9 cellular contexts compared by ENCODE assay signal in genomic region chr6:33744895-33745546, GRCh38. TPM values are rescaled to one million over a fixed set of nuclear protein-coding genes. Genes with fewer than 3 reads are reported as not detected.
A peak's percentile ranks its signal among the peaks of the same experiment; 100 is the strongest.
DNase-seq lines count a peak whose midpoint lies in the region; ATAC-seq and TF ChIP-seq lines count a peak whose summit lies in the region.
"Had no signal": no experiment of that assay in that cellular context is flagged by ENCODE, and none has a peak within 500 bp of the region (broad histone marks: within the 10 kb centered on the region; RNA-seq: fewer than 3 reads in every experiment).

No MANE protein-coding gene starts in this region.

- H3K9me3 ChIP-seq in esophagus muscularis mucosa: no peaks in the 10 kb centered on the region

- TF ChIP-seq EP300 in esophagus muscularis mucosa (IDR thresholded peaks at IDR 0.05): no peak

- peaks cover 0 to 20% (median 7%) of the 10 kb centered on the region in 4 donors for H3K4me1 ChIP-seq in esophagus muscularis mucosa

- peaks cover 54% of the 10 kb centered on the region for H3K4me1 Mint-ChIP-seq in osteocyte (ENCODE audit: unreplicated experiment)
- H3K4me1 Mint-ChIP-seq in effector memory CD8-positive, alpha-beta T cell (ENCODE audit: low read depth in 2 of 2): peaks cover 4% of the 10 kb centered on the region in 2 donors
- no peaks in the 10 kb centered on the region for H3K4me1 Mint-ChIP-seq in activated naive CD8-positive, alpha-beta T cell treated with anti-CD3 and anti-CD28 coated beads for 36 hours

- intact Hi-C loops in esophagus muscularis mucosa (cut with DNase I): loop anchor here (5.0 kb wide), 1 partner anchor 407 kb away; no protein-coding TSS in a partner anchor

- 74% methylated on average over 6 of the region's 13 CpGs for WGBS in esophagus muscularis mucosa

- no peaks in the 10 kb centered on the region for H3K27me3 Mint-ChIP-seq in osteocyte (ENCODE audit: unreplicated experiment)
- peaks cover 23 to 58% of the 10 kb centered on the region in 2 donors for H3K27me3 Mint-ChIP-seq in effector memory CD8-positive, alpha-beta T cell
- H3K27me3 Mint-ChIP-seq in activated naive CD8-positive, alpha-beta T cell treated with anti-CD3 and anti-CD28 coated beads for 36 hours: peaks cover 10% of the 10 kb centered on the region

- no peaks in the 10 kb centered on the region for H3K36me3 ChIP-seq in esophagus muscularis mucosa

- peak overlapping the region in 3 of 4 donors; percentile 4 to 34 (median 5) for H3K4me3 ChIP-seq in esophagus muscularis mucosa

- peak overlapping the region in 2 of 4 donors; percentile 2 to 37 for H3K27ac ChIP-seq in esophagus muscularis mucosa (replicated peaks in 1 of 4)

- no peak for ATAC-seq in effector memory CD8-positive, alpha-beta T cell (replicated peaks)
- no peak for ATAC-seq in HG03432 (IDR thresholded peaks at IDR 0.05; ENCODE audit: unreplicated experiment)

- no peaks in the 10 kb centered on the region for H3K9me3 Mint-ChIP-seq in osteocyte (ENCODE audit: unreplicated experiment)
- no peaks in the 10 kb centered on the region for H3K9me3 Mint-ChIP-seq in effector memory CD8-positive, alpha-beta T cell
- no peaks in the 10 kb centered on the region for H3K9me3 Mint-ChIP-seq in activated naive CD8-positive, alpha-beta T cell treated with anti-CD3 and anti-CD28 coated beads for 36 hours

- no peaks in the 10 kb centered on the region for H3K36me3 Mint-ChIP-seq in osteocyte (ENCODE audit: unreplicated experiment)
- H3K36me3 Mint-ChIP-seq in effector memory CD8-positive, alpha-beta T cell (ENCODE audit: insufficient read depth): no peaks in the 10 kb centered on the region
- no peaks in the 10 kb centered on the region for H3K36me3 Mint-ChIP-seq in activated naive CD8-positive, alpha-beta T cell treated with anti-CD3 and anti-CD28 coated beads for 36 hours

- TF ChIP-seq POLR2A in esophagus muscularis mucosa (IDR thresholded peaks at IDR 0.05; ENCODE audit: low read depth): no peak

- peaks cover 0 to 50% (median 0%) of the 10 kb centered on the region in 4 donors for H3K27me3 ChIP-seq in esophagus muscularis mucosa

- peak overlapping the region; percentile 42 for H3K4me3 Mint-ChIP-seq in osteocyte (ENCODE audit: unreplicated experiment)
- H3K4me3 Mint-ChIP-seq in effector memory CD8-positive, alpha-beta T cell: no peak overlapping the region
- H3K4me3 Mint-ChIP-seq in activated naive CD8-positive, alpha-beta T cell treated with anti-CD3 and anti-CD28 coated beads for 36 hours: no peak overlapping the region

- TF ChIP-seq CTCF in esophagus muscularis mucosa (IDR thresholded peaks at IDR 0.05) (no peak), osteocyte (IDR thresholded peaks at IDR 0.05) (no peak)

- DNase-seq in DMS79 treated with DMSO at 0.1 percent for 48 hours (lab: John Stamatoyannopoulos, UW) (peak; percentile 85), NCI-H345 (lab: John Stamatoyannopoulos, UW) (peak; percentile 85), esophagus muscularis mucosa (ENCODE audit: extremely low spot score) (no peak), osteocyte (ENCODE audit: extremely low spot score, unreplicated experiment) (no peak), activated T-cell treated with anti-CD3 and anti-CD28 coated beads for 4 hours (no peak)
- DNase-seq in effector memory CD8-positive, alpha-beta T cell: no peak
- DNase-seq in activated naive CD8-positive, alpha-beta T cell treated with anti-CD3 and anti-CD28 coated beads for 36 hours: no peak

- peak overlapping the region; percentile 93 for H3K27ac Mint-ChIP-seq in osteocyte (ENCODE audit: unreplicated experiment)
- no peak overlapping the region for H3K27ac Mint-ChIP-seq in effector memory CD8-positive, alpha-beta T cell
- H3K27ac Mint-ChIP-seq in activated naive CD8-positive, alpha-beta T cell treated with anti-CD3 and anti-CD28 coated beads for 36 hours: no peak overlapping the region

RNA-seq across cellular contexts. Expression of gene IP6K3, which starts 1.7 kb away (rescaled TPM):
- 1 to 10 TPM; 1.2 to 2.8 (median 1.7) TPM for total RNA-seq in esophagus muscularis mucosa
- total RNA-seq in osteocyte: 3.0 and 4.0 TPM in 2 replicates
- total RNA-seq in activated naive CD8-positive, alpha-beta T cell treated with anti-CD3 and anti-CD28 coated beads for 36 hours: not detected
- total RNA-seq: Daoy had no signal

RNA-seq across cellular contexts. Expression of gene UQCC2, which starts 33.5 kb away (rescaled TPM):
- total RNA-seq in esophagus muscularis mucosa (10 to 100 TPM in 3 of 4 donors, 1 to 10 TPM in 1; 9.4 to 22.2 (median 14.7) TPM), osteocyte (68.9 and 75.7 TPM in 2 replicates)
- 100 to 1,000 TPM; 118 to 126 TPM for total RNA-seq in activated naive CD8-positive, alpha-beta T cell treated with anti-CD3 and anti-CD28 coated beads for 36 hours

RNA-seq across cellular contexts. Expression of gene LEMD2, which starts 43.9 kb away (rescaled TPM):
- total RNA-seq in esophagus muscularis mucosa (10 to 100 TPM; 36.4 to 65.3 (median 55.4) TPM), osteocyte (69.3 and 70.4 TPM in 2 replicates)
- total RNA-seq in activated naive CD8-positive, alpha-beta T cell treated with anti-CD3 and anti-CD28 coated beads for 36 hours: 10 to 100 TPM; 33.1 to 38.8 TPM

RNA-seq across cellular contexts. Expression of gene MLN, which starts 58.8 kb away (rescaled TPM):
- not detected for total RNA-seq in esophagus muscularis mucosa
- not detected in 2 replicates for total RNA-seq in osteocyte
- total RNA-seq in activated naive CD8-positive, alpha-beta T cell treated with anti-CD3 and anti-CD28 coated beads for 36 hours: not detected
- total RNA-seq: Daoy had no signal

Comparison
In these comparisons a context has a peak if more than half of its experiments do, and no peak if none do; other contexts are left out.
1. DNase-seq: peak in DMS79 treated with DMSO at 0.1 percent for 48 hours (single experiment) and NCI-H345 (single experiment); none in esophagus muscularis mucosa (single experiment), osteocyte (single experiment), effector memory CD8-positive, alpha-beta T cell (0 of 3), activated T-cell treated with anti-CD3 and anti-CD28 coated beads for 4 hours (single experiment) and activated naive CD8-positive, alpha-beta T cell treated with anti-CD3 and anti-CD28 coated beads for 36 hours (single experiment).